ENCODE assay signal across 24 cellular contexts in genomic region chr14:104930526-104931322, GRCh38. TPM values are rescaled to one million over a fixed set of nuclear protein-coding genes. Genes with fewer than 3 reads are reported as not detected.
DNase-seq lines count a peak whose midpoint lies in the region; ATAC-seq and TF ChIP-seq lines count a peak whose summit lies in the region.
"Had no signal": no experiment of that assay in that cellular context is flagged by ENCODE, and none has a peak within 500 bp of the region (broad histone marks: within the 10 kb centered on the region; RNA-seq: fewer than 3 reads in every experiment).

No MANE protein-coding gene starts in this region.

- WGBS in neuronal stem cell (ENCODE audit: extremely low coverage in 2 of 2, insufficient read length in 2 of 2, insufficient replicate concordance in 1 of 2), 2 donors: no CpG with 5 or more reads among the region's 11 CpGs
- 72 to 73% methylated on average over 10 to 11 of the region's 11 CpGs for WGBS in GM23248 (ENCODE audit: low coverage in 1 of 2, low lambda C conversion rate in 2 of 2, missing lambda C conversion rate in 2 of 2), 2 experiments

- CTCF ChIA-PET in WTC11 (lab: Charles Lee): interaction anchor here (1.0 kb wide), 1 partner anchor 162 kb away, joined by 3 read pairs; no protein-coding TSS in a partner anchor

- H3K9me3 ChIP-seq in BLaER1 (no peaks in the 10 kb centered on the region), neuronal stem cell (replicated peaks in 1 of 2; ENCODE audit: control insufficient read depth in 2 of 2, insufficient read depth in 1 of 2, low read depth in 1 of 2, low read length in 2 of 2) (no peaks in the 10 kb centered on the region), GM23248 (ENCODE audit: low read depth) (no peaks in the 10 kb centered on the region)
- H3K9me3 ChIP-seq: prostate gland, SJCRH30 had no signal

- H3K36me3 ChIP-seq in BLaER1: peaks cover 44% of the 10 kb centered on the region
- H3K36me3 ChIP-seq in neuronal stem cell (replicated peaks in 1 of 2; ENCODE audit: control insufficient read depth in 2 of 2, insufficient read depth in 2 of 2, low read length in 2 of 2): no peaks in the 10 kb centered on the region
- no peaks in the 10 kb centered on the region for H3K36me3 ChIP-seq in GM23248 (ENCODE audit: low read depth)
- H3K36me3 ChIP-seq in H7 (replicated peaks; ENCODE audit: control insufficient read depth, insufficient read depth, low read length): no peaks in the 10 kb centered on the region
- H3K36me3 ChIP-seq: prostate gland, SJCRH30 had no signal

- peaks cover 75% of the 10 kb centered on the region for H3K4me1 ChIP-seq in BLaER1
- H3K4me1 ChIP-seq in neuronal stem cell (ENCODE audit: control insufficient read depth in 2 of 2, insufficient read depth in 1 of 2, low read depth in 1 of 2, low read length in 2 of 2): peaks cover 0 to 12% of the 10 kb centered on the region in 2 donors
- no peaks in the 10 kb centered on the region for H3K4me1 ChIP-seq in GM23248 (ENCODE audit: insufficient read depth)
- H3K4me1 ChIP-seq: prostate gland, SJCRH30 had no signal

- H3K79me2 ChIP-seq in GM23248 (ENCODE audit: insufficient read depth): no peaks in the 10 kb centered on the region

- no peak overlapping the region for H3K9ac ChIP-seq in BLaER1
- H3K9ac ChIP-seq in neuronal stem cell (ENCODE audit: low read depth, low read length, poor library complexity): no peak overlapping the region
- H3K9ac ChIP-seq in GM23248: no peak overlapping the region

- no peak overlapping the region for H3K4me3 ChIP-seq in BLaER1
- no peak overlapping the region for H3K4me3 ChIP-seq in neuronal stem cell (ENCODE audit: low read length in 2 of 2)
- no peak overlapping the region for H3K4me3 ChIP-seq in GM23248
- H3K4me3 ChIP-seq in H7 (ENCODE audit: insufficient read depth, low read depth, low read length): no peak overlapping the region
- H3K4me3 ChIP-seq: GM12878, K562, prostate gland, SJCRH30 had no signal

- no peaks in the 10 kb centered on the region for H3K9me2 ChIP-seq in GM23248 (ENCODE audit: insufficient read depth)

- H3K4me2 ChIP-seq in BLaER1 (no peak overlapping the region), neuronal stem cell (ENCODE audit: insufficient read depth, low read length, poor library complexity, severe bottlenecking) (peak overlapping the region; percentile 2), GM23248 (ENCODE audit: unreplicated experiment) (no peak overlapping the region)

- H2BK5ac ChIP-seq in neuronal stem cell (ENCODE audit: low read length): peak overlapping the region; percentile 75

- POLR2A ChIA-PET in WTC11 (lab: Charles Lee): no interaction called here

- peak overlapping the region; percentile 92 for H2BK15ac ChIP-seq in neuronal stem cell (ENCODE audit: low read length)

- H2AFZ ChIP-seq in neuronal stem cell (ENCODE audit: low read length): no peak overlapping the region
- H2AFZ ChIP-seq in GM23248: no peak overlapping the region

- H3K4ac ChIP-seq in neuronal stem cell (ENCODE audit: low read length): no peak overlapping the region

- peak overlapping the region; percentile 65 for H3K23ac ChIP-seq in neuronal stem cell (ENCODE audit: low read depth, low read length, poor library complexity)

- H3K27me3 Mint-ChIP-seq in WTC11 (ENCODE audit: low read depth): peaks cover 55% of the 10 kb centered on the region

- no peak overlapping the region for H3K14ac ChIP-seq in neuronal stem cell (ENCODE audit: low read length)

- peak overlapping the region; percentile 98 for H2AK5ac ChIP-seq in neuronal stem cell (ENCODE audit: low read depth, low read length)

- H3K4me1 Mint-ChIP-seq in WTC11: no peaks in the 10 kb centered on the region

- H4K8ac ChIP-seq in neuronal stem cell (ENCODE audit: low read depth, low read length): no peak overlapping the region

- H3K27ac Mint-ChIP-seq in WTC11: no peak overlapping the region
- H3K27ac Mint-ChIP-seq: T-helper 1 cell treated with Interleukin-12 subunit alpha and Interleukin-12 subunit beta and Interleukin-4 antibody, amounts not matched to agents 30 μg/mL and 1 μg/mL, for 36 hours had no signal

- H4K20me1 ChIP-seq in BLaER1: peaks cover 28% of the 10 kb centered on the region; the same call in 1 of the 2 replicates
- no peaks in the 10 kb centered on the region for H4K20me1 ChIP-seq in GM23248 (ENCODE audit: insufficient read depth)

- H2BK120ac ChIP-seq in neuronal stem cell (ENCODE audit: low read depth, low read length): no peak overlapping the region

- H3K4me3 Mint-ChIP-seq in WTC11: no peak overlapping the region
- H3K4me3 Mint-ChIP-seq: T-helper 1 cell treated with Interleukin-12 subunit alpha and Interleukin-12 subunit beta and Interleukin-4 antibody, amounts not matched to agents 30 μg/mL and 1 μg/mL, for 36 hours had no signal

- ATAC-seq in WTC11 (no peak), HG03520 (IDR thresholded peaks at IDR 0.05; ENCODE audit: unreplicated experiment) (no peak)
- ATAC-seq: GM12878, K562, left colon, Panc1 had no signal

- H3K18ac ChIP-seq in neuronal stem cell (ENCODE audit: low read length): peak overlapping the region; percentile 87

- H3K9me3 Mint-ChIP-seq in WTC11: no peaks in the 10 kb centered on the region
- H3K9me3 Mint-ChIP-seq: nephron; T-helper 1 cell treated with Interleukin-12 subunit alpha and Interleukin-12 subunit beta and Interleukin-4 antibody, amounts not matched to agents 30 μg/mL and 1 μg/mL, for 36 hours had no signal

- H3F3A ChIP-seq in GM23248 (ENCODE audit: insufficient read depth): 0 out of 2 replicates have a peak, but pooled peaks cover 3% of the 10 kb centered on the region

- no peak overlapping the region for H4K91ac ChIP-seq in neuronal stem cell (ENCODE audit: low read depth, low read length, poor library complexity)

- no peaks in the 10 kb centered on the region for H3K36me3 Mint-ChIP-seq in WTC11

- peaks cover 3% of the 10 kb centered on the region for H3K79me1 ChIP-seq in neuronal stem cell (ENCODE audit: low read depth, low read length)

- no peak overlapping the region for H2BK12ac ChIP-seq in neuronal stem cell (ENCODE audit: low read length)

- H3K27me3 ChIP-seq in BLaER1 (peaks cover 6% of the 10 kb centered on the region; the same call in 1 of the 2 replicates), neuronal stem cell (ENCODE audit: control insufficient read depth in 3 of 3, insufficient read depth in 3 of 3, low read depth in 1 of 3, low read length in 3 of 3) (peaks cover 17 to 65% (median 46%) of the 10 kb centered on the region in 3 experiments), GM23248 (replicated peaks; ENCODE audit: insufficient read depth) (no peaks in the 10 kb centered on the region), H7 (ENCODE audit: control insufficient read depth, insufficient read depth, low read length) (peaks cover 44% of the 10 kb centered on the region)
- H3K27me3 ChIP-seq: SJCRH30 had no signal

- DNase-seq in GM13977 (ENCODE audit: low spot score) (peak; percentile 26), WTC11 (ENCODE audit: low spot score) (peak; percentile 9), neuronal stem cell (ENCODE audit: low spot score) (no peak), GM23248 (no peak), H7 (no peak), cerebellar nuclear complex (lab: John Stamatoyannopoulos, UW) (no peak)
- DNase-seq: activated CD4-positive, alpha-beta T cell treated with anti-CD3 and anti-CD28 coated beads, Interleukin-2, amount 50 U/mL, for 1 hour; activated gamma-delta T cell treated with Interleukin-2 at 50 U/mL for 16 hours; DMS79 treated with DMSO at 0.1 percent for 48 hours; midbrain; NK-92 treated with Interleukin-12 subunit alpha and Interleukin-12 subunit beta, amount 100 ng/mL, for 24 hours; stimulated activated CD4-positive, alpha-beta T cell treated with anti-CD3 and anti-CD28 coated beads, Interleukin-4, amount 100 ng/mL, for 1 hour; stimulated activated naive CD4-positive, alpha-beta T cell had no signal

- no peak for TF ChIP-seq CTCF in GM13977 (IDR thresholded peaks at IDR 0.05; ENCODE audit: extremely low read depth, insufficient read depth, missing control alignments)
- TF ChIP-seq CTCF in WTC11 (IDR thresholded peaks at IDR 0.05): no peak

- H3K27ac ChIP-seq in BLaER1 (peak overlapping the region; percentile 59), neuronal stem cell (replicated peaks; ENCODE audit: low read length) (no peak overlapping the region), GM23248 (no peak overlapping the region)
- H3K27ac ChIP-seq: prostate gland, SJCRH30 had no signal

- in situ Hi-C loops in GM13977 (cut with MboI; ENCODE audit: low pct_unique_long_range_greater_than_20kb, low sequenced_read_pairs, unreplicated experiment) (no loop called here), GM23248 (cut with MboI) (no loop called here)

TF ChIP-seq in WTC11, 78 proteins besides CTCF, POLR2A, EP300 and RAD21 (continues in another document):
- TF ChIP-seq PREB (CRISPR knock-in tag; IDR thresholded peaks at IDR 0.05; ENCODE audit: borderline replicate concordance): no peak
- no peak for TF ChIP-seq NR2C2 (CRISPR knock-in tag; IDR thresholded peaks at IDR 0.05)

RNA-seq across cellular contexts. Expression of gene PLD4, which starts 6.0 kb away (rescaled TPM):
- total RNA-seq in WTC11 (2021): 0.07 to 0.21 TPM (median 0.11 TPM) in 3 replicates
- 0.04 TPM for polyA plus RNA-seq in neuronal stem cell (2013, experiment 1 of 2)
- polyA plus RNA-seq in neuronal stem cell (2013, experiment 2 of 2): 0.03 TPM
- total RNA-seq in GM23248 (2014; rRNA removed; shearing (Covaris generic)): not detected in 2 replicates
- polyA plus RNA-seq in GM23248 (2016; fragmentation: Nextera tagmentation; extraction: Ambion mirVana): not detected in 2 replicates
- total RNA-seq in H7 (2014; rRNA removed; shearing (Covaris generic)): 0.11 TPM in 1 of 2 replicates, not detected in the other
- total RNA-seq: SJCRH30 had no signal
- polyA plus RNA-seq: fibroblast of lung, K562 had no signal

RNA-seq across cellular contexts. Expression of gene AHNAK2, which starts 47.5 kb away (rescaled TPM):
- total RNA-seq in WTC11 (2021): 3.3 to 3.5 TPM (median 3.4 TPM) in 3 replicates
- 0.43 TPM for polyA plus RNA-seq in neuronal stem cell (2013, experiment 1 of 2)
- polyA plus RNA-seq in neuronal stem cell (2013, experiment 2 of 2): 0.46 TPM
- total RNA-seq in GM23248 (2014; rRNA removed; shearing (Covaris generic)): 58.0 and 64.9 TPM in 2 replicates
- 38.3 and 38.9 TPM in 2 replicates for polyA plus RNA-seq in GM23248 (2016; fragmentation: Nextera tagmentation; extraction: Ambion mirVana)
- 2.0 and 2.3 TPM in 2 replicates for total RNA-seq in H7 (2014; rRNA removed; shearing (Covaris generic))

RNA-seq across cellular contexts. Expression of gene CLBA1, which starts 54.9 kb away (rescaled TPM):
- total RNA-seq in WTC11 (2021): 2.6 to 3.8 TPM (median 2.8 TPM) in 3 replicates
- polyA plus RNA-seq in neuronal stem cell (2013, experiment 1 of 2): 6.1 TPM
- 6.0 TPM for polyA plus RNA-seq in neuronal stem cell (2013, experiment 2 of 2)
- total RNA-seq in GM23248 (2014; rRNA removed; shearing (Covaris generic)): 10.4 and 13.5 TPM in 2 replicates
- polyA plus RNA-seq in GM23248 (2016; fragmentation: Nextera tagmentation; extraction: Ambion mirVana): 7.7 and 11.5 TPM in 2 replicates
- total RNA-seq in H7 (2014; rRNA removed; shearing (Covaris generic)): 3.5 and 3.7 TPM in 2 replicates

Comparison
In these comparisons a context has a peak if more than half of its experiments do, and no peak if none do; other contexts are left out.
1. DNase-seq: peak in GM13977 (single experiment) and WTC11 (single experiment); none in neuronal stem cell (single experiment), GM23248 (single experiment), H7 (single experiment) and cerebellar nuclear complex (0 of 2).
2. RNA of gene AHNAK2, which starts 47.5 kb away (total RNA-seq): 58.0 to 64.9 TPM in GM23248; 3.3 to 3.5 TPM in WTC11 and 2.0 to 2.3 TPM in H7; every median in the first group is over 10 times any median in the second.